In the genomic region with DNA sequence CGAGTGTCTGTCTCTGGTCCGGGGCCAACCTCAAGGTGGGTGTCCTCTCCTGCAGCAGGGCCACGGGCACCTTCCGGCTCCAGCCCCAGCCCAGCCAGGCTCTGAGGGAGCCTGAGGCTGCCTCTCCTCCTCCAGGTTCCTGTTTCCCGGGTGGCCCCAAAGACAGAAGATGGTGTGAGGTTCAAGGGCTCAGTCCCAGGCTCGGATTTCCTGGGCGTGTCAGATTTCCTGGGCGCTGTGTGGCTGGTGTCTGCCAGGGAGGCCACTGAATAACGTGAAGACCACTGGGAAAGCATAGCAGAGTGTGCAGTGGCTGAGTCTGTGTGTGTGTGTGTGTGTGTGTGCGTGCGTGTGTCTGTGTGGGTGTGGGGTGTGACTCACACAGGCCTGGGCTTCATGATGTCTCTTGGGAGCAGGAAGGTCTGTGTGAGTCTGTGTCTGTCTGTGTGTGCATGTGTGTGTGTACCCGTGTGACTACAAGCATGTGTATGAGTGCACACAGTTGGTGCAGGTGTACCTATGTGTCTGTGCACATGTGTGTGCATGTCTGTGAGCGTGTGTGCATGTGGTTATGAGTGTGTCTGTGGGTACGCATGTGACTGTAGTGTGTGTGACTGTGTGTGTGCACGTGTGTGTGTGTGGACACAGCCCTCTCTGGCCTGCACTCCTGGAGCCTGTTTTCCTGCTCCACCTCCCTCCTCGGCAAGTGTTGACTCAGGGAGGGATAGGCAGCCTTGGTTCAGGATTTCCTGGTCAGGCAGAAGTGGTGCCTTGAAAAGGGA, we compare ENCODE assay signal across 9 cellular contexts. TPM values are rescaled to one million over a fixed set of nuclear protein-coding genes. Genes with fewer than 3 reads are reported as not detected.
A peak's percentile ranks its signal among the peaks of the same experiment; 100 is the strongest.
DNase-seq lines count a peak whose midpoint lies in the region; ATAC-seq and TF ChIP-seq lines count a peak whose summit lies in the region.
"Had no signal": no experiment of that assay in that cellular context is flagged by ENCODE, and none has a peak within 500 bp of the region (broad histone marks: within the 10 kb centered on the region; RNA-seq: fewer than 3 reads in every experiment).

No MANE protein-coding gene starts in this region.

- DNase-seq in SIG-M5 treated with dmso at 0.1 percent for 504 hours (lab: John Stamatoyannopoulos, UW; ENCODE audit: unreplicated experiment), result peak; percentile 53
- DNase-seq in SIG-M5 (lab: John Stamatoyannopoulos, UW), result no peak
- DNase-seq in T-helper 17 cell, result no peak
- no peak for DNase-seq in progenitor cell of endocrine pancreas (ENCODE audit: low spot score, unreplicated experiment)
- no peak for DNase-seq in NCI-H510A (lab: John Stamatoyannopoulos, UW)
- DNase-seq in cerebellum (ENCODE audit: low spot score), result no peak

- H3K4me3 Mint-ChIP-seq in T-helper 17 cell (no peak overlapping the region), progenitor cell of endocrine pancreas (ENCODE audit: low read depth) (no peak overlapping the region)

- no peaks in the 10 kb centered on the region for H3K9me3 ChIP-seq in T-helper 17 cell (ENCODE audit: control insufficient read depth, low read length, poor library complexity, severe bottlenecking)

- ATAC-seq in T-helper 17 cell (peak; percentile 48), esophagus mucosa (peak; percentile 82), HG03280 (IDR thresholded peaks at IDR 0.05; ENCODE audit: unreplicated experiment) (no peak)

- peak overlapping the region; percentile 73 for H3K27ac Mint-ChIP-seq in T-helper 17 cell
- H3K27ac Mint-ChIP-seq in progenitor cell of endocrine pancreas, result peak overlapping the region; percentile 87

- no peak for TF ChIP-seq CTCF in progenitor cell of endocrine pancreas (IDR thresholded peaks at IDR 0.05; ENCODE audit: unreplicated experiment)

- no peaks in the 10 kb centered on the region for H3K27me3 Mint-ChIP-seq in T-helper 17 cell
- no peaks in the 10 kb centered on the region for H3K27me3 Mint-ChIP-seq in progenitor cell of endocrine pancreas

- H3K9me3 Mint-ChIP-seq in progenitor cell of endocrine pancreas (ENCODE audit: low read depth), result no peaks in the 10 kb centered on the region

- H3K36me3 Mint-ChIP-seq in T-helper 17 cell (ENCODE audit: low read depth) (no peaks in the 10 kb centered on the region), progenitor cell of endocrine pancreas (ENCODE audit: insufficient read depth) (no peaks in the 10 kb centered on the region)

- H3K4me1 Mint-ChIP-seq in T-helper 17 cell (peaks cover 5% of the 10 kb centered on the region), progenitor cell of endocrine pancreas (ENCODE audit: low read depth) (peaks cover 34% of the 10 kb centered on the region)

RNA-seq across cellular contexts. Expression of gene CEBPA, which starts 28.3 kb away (rescaled TPM):
- 1 to 10 TPM; 2.2 to 2.4 TPM for total RNA-seq in T-helper 17 cell
- 18.3 TPM for total RNA-seq in esophagus mucosa
- total RNA-seq in progenitor cell of endocrine pancreas, result 12.3 and 12.5 TPM in 2 replicates
- total RNA-seq in cerebellum, result 2.2 TPM

RNA-seq across cellular contexts. Expression of gene SLC7A10, which starts 48.4 kb away (rescaled TPM):
- not detected for total RNA-seq in T-helper 17 cell
- not detected for total RNA-seq in esophagus mucosa
- total RNA-seq in progenitor cell of endocrine pancreas, result 0.48 and 0.98 TPM in 2 replicates
- total RNA-seq in cerebellum, result 1.3 TPM
- total RNA-seq: T-helper 1 cell treated with Interleukin-12 subunit alpha and Interleukin-12 subunit beta and Interleukin-4 antibody, amounts not matched to agents 30 ng/mL and 1 ng/mL, for 36 hours had no signal
